Comparison of ENCODE assay signal across 8 cellular contexts in the genomic region with DNA sequence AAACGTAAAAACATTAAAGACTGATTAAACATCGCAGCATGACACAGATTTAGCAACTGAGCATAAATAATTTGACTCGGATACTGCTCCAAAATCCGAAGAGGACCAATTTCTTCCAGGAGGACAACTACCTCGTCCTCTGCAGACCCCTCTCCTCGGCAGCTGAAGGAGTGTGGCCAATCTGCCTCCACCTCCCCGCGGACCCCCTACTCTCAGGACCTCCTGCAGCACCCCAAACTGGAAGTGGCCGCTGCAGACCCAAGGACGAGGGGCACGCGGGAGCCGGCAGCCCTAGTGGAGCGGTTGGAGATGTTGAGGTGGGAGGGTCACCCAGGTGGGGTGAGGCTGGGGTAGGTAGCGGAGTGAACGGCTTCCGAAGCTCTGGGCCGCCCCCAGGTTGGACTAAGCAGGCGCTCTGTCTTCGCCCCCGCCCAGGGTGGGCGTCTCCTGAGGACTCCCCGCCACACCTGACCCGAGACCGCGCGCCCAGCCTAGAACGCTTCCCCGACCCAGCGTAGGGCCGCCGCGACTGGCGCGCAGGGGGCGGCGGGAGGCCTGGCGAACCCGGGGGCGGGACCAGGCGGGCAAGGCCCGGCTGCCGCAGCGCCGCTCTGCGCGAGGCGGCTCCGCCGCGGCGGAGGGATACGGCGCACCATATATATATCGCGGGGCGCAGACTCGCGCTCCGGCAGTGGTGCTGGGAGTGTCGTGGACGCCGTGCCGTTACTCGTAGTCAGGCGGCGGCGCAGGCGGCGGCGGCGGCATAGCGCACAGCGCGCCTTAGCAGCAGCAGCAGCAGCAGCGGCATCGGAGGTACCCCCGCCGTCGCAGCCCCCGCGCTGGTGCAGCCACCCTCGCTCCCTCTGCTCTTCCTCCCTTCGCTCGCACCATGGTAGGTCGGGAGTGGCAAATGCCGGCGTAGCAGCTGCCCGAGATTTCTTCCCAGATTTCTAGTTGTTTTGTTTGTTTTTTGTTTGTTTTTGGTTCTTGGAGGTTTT. TPM values are rescaled to one million over a fixed set of nuclear protein-coding genes. Genes with fewer than 3 reads are reported as not detected.
DNase-seq lines count a peak whose midpoint lies in the region; ATAC-seq and TF ChIP-seq lines count a peak whose summit lies in the region.

A gene (plus strand): TSS at position 688 of the 998 bp plus-strand sequence. CDS start 202 bp downstream, at position 890.

- H3K27me3 ChIP-seq in kidney epithelial cell (ENCODE audit: control insufficient read depth, insufficient read depth, low read length) = no peaks in the 10 kb centered on the region

- ATAC-seq in GM18873 (IDR thresholded peaks at IDR 0.05; ENCODE audit: low FRiP score, unreplicated experiment) (peak; percentile 46), HG03135 (IDR thresholded peaks at IDR 0.05; ENCODE audit: unreplicated experiment) (peak; percentile 51)

- peaks cover 3% of the 10 kb centered on the region for H3K36me3 ChIP-seq in kidney epithelial cell (ENCODE audit: control insufficient read depth, insufficient read depth, low read length)

- TF ChIP-seq CTCF in kidney epithelial cell (IDR thresholded peaks at IDR 0.05; ENCODE audit: insufficient read depth, low read length, poor library complexity, severe bottlenecking) = no peak

- peak within 1 kb of the TSS; percentile 66 for H3K4me3 ChIP-seq in kidney epithelial cell (ENCODE audit: low read depth, low read length)

- DNase-seq in AG08395 (ENCODE audit: low spot score) (peak; percentile 95), NCI-H345 treated with DMSO at 0.1 percent for 48 hours (lab: John Stamatoyannopoulos, UW; ENCODE audit: unreplicated experiment) (peak; percentile 74), cerebellar cortex (ENCODE audit: low spot score) (peak; percentile 83), kidney epithelial cell (ENCODE audit: low read depth) (no peak)
- peak; percentile 97 for DNase-seq in activated CD4-positive, CD25-positive, alpha-beta regulatory T cell treated with anti-CD3 and anti-CD28 coated beads, Interleukin-2, amount 50 U/mL, for 72 hours
- peak; percentile 95 for DNase-seq in stimulated activated CD4-positive, alpha-beta T cell treated with anti-CD3 and anti-CD28 coated beads, Interleukin-15, amount 100 ng/mL, for 24 hours

RNA-seq across cellular contexts. Expression of the gene that starts here (rescaled TPM):
- 293 and 328 TPM in 2 replicates for total RNA-seq in kidney epithelial cell
